ENCODE assay signal across 17 cellular contexts in genomic region chr12:111173391-111174282, GRCh38.
"Had no signal": no experiment of that assay in that cellular context is flagged by ENCODE, and none has a peak within 500 bp of the region (broad histone marks: within the 10 kb centered on the region; RNA-seq: fewer than 3 reads in every experiment).

No MANE protein-coding gene starts in this region.

- H3K27ac ChIP-seq: psoas muscle, right lobe of liver, suprapubic skin had no signal

- DNase-seq: activated CD4-positive, alpha-beta T cell treated with anti-CD3 and anti-CD28 coated beads, Interleukin-2, amount 50 U/mL, for 1 hour; activated naive CD4-positive, alpha-beta T cell treated with Interleukin-2 at 50 U/mL for 16 hours; activated T-cell treated with anti-CD3 and anti-CD28 coated beads for 4 hours; anterior cingulate cortex; cerebellar nuclear complex; effector memory CD4-positive, alpha-beta T cell; foreskin fibroblast; glutamatergic neuron; psoas muscle; right lobe of liver; stimulated activated CD4-positive, alpha-beta T cell treated with anti-CD3 and anti-CD28 coated beads, Interleukin-4, amount 100 ng/mL, for 4 hours; stimulated activated CD8-positive, alpha-beta memory T cell treated with anti-CD3 and anti-CD28 coated beads, Interleukin-4, amount 100 ng/mL, for 48 hours had no signal

- ATAC-seq: activated CD4-positive, CD25-positive, alpha-beta regulatory T cell treated with anti-CD3 and anti-CD28 coated beads, Interleukin-2, amount 50 U/mL, for 24 hours had no signal

- H3K36me3 ChIP-seq: right lobe of liver, suprapubic skin had no signal

- H3K4me3 ChIP-seq: psoas muscle, right lobe of liver, smooth muscle cell, suprapubic skin had no signal

- H3K4me1 ChIP-seq: psoas muscle, suprapubic skin had no signal

- H3K27ac Mint-ChIP-seq: stimulated activated naive CD8-positive, alpha-beta T cell treated with anti-CD3 and anti-CD28 coated beads, Interleukin-15, Interleukin-2, amounts not matched to agents 100 ng/mL and 50 ng/mL, for 24 hours; type B pancreatic cell had no signal

- H3K36me3 Mint-ChIP-seq: type B pancreatic cell had no signal

- H3K9me3 Mint-ChIP-seq: stimulated activated naive CD8-positive, alpha-beta T cell treated with anti-CD3 and anti-CD28 coated beads, Interleukin-15, Interleukin-2, amounts not matched to agents 100 ng/mL and 50 ng/mL, for 24 hours; type B pancreatic cell had no signal

- H3K27me3 ChIP-seq: right lobe of liver had no signal

- H3K4me3 Mint-ChIP-seq: stimulated activated naive CD8-positive, alpha-beta T cell treated with anti-CD3 and anti-CD28 coated beads, Interleukin-15, Interleukin-2, amounts not matched to agents 100 ng/mL and 50 ng/mL, for 24 hours; type B pancreatic cell had no signal

- H3K4me2 ChIP-seq: smooth muscle cell had no signal

- H3K9me3 ChIP-seq: psoas muscle, right lobe of liver, suprapubic skin had no signal
